21 cellular contexts compared by ENCODE assay signal in the genomic region with DNA sequence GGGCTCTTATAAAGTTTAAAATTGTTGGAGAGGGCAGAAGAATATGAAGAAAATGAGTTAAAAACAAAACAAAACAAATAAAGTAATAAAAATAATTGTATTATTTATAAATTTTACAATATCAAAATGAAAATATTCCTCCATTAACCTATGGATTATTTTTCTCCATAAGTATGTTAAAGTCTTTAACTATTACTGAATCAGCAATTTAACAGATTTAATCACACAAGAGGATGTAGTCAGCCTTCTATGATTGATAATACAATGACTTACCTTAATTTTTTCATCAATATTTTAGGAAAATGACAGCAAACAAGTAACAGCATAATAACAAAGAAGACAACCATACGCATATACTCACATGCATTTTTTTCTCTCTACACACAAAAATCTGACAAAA.
DNase-seq lines count a peak whose midpoint lies in the region; ATAC-seq, FAIRE-seq and TF ChIP-seq lines count a peak whose summit lies in the region.
"Had no signal": no experiment of that assay in that cellular context is flagged by ENCODE, and none has a peak within 500 bp of the region (broad histone marks: within the 10 kb centered on the region; RNA-seq: fewer than 3 reads in every experiment).

No MANE protein-coding gene starts in this region.

- FAIRE-seq in A549 (lab: Jason Lieb, UNC) (no peak), K562 (lab: Jason Lieb, UNC) (no peak), frontal cortex (lab: Jason Lieb, UNC) (peak; percentile 36), pancreas (lab: Jason Lieb, UNC) (peak; percentile 13)
- FAIRE-seq: D721Med, GM12891, GM19239 had no signal

- CTCF ChIA-PET in A549 (lab: Yijun Ruan, JAX) (no interaction called here), K562 (lab: Yijun Ruan, JAX; ENCODE audit: low intra/inter-chr PET ratio) (no interaction called here)

- WGBS in A549 (ENCODE audit: missing lambda C conversion rate): 78% methylated on average over 1 of the region's 1 CpG
- WGBS in K562 (ENCODE audit: insufficient coverage, low coverage, missing lambda C conversion rate): 8% methylated on average over 1 of the region's 1 CpG
- WGBS in pancreas, 2 donors: 82 to 89% methylated on average over 1 of the region's 1 CpG

- no peaks in the 10 kb centered on the region for H3K9me3 Mint-ChIP-seq in progenitor cell of endocrine pancreas (ENCODE audit: low read depth)

- no peaks in the 10 kb centered on the region for H3K4me1 Mint-ChIP-seq in progenitor cell of endocrine pancreas (ENCODE audit: low read depth)
- H3K4me1 Mint-ChIP-seq: B cell had no signal

- H2AFZ ChIP-seq in K562 (ENCODE audit: low read depth, low read length): no peak overlapping the region

- H3K4me3 ChIP-seq in A549: no peak overlapping the region
- H3K4me3 ChIP-seq in K562: no peak overlapping the region
- no peak overlapping the region for H3K4me3 ChIP-seq in pancreas
- H3K4me3 ChIP-seq: BLaER1 treated with 17β-estradiol and CSF1 and Interleukin-3, amounts not matched to agents 10 nM and 100 nM had no signal

- no peak overlapping the region for H3K9ac ChIP-seq in K562 (ENCODE audit: insufficient read depth in 1 of 2, low read depth in 2 of 2, low read length in 2 of 2)
- H3K9ac ChIP-seq: BLaER1 treated with 17β-estradiol and CSF1 and Interleukin-3, amounts not matched to agents 10 nM and 100 nM had no signal

- H3K9me3 ChIP-seq in A549 (no peaks in the 10 kb centered on the region), K562 (replicated peaks; ENCODE audit: control insufficient read depth, insufficient read depth, low read depth, low read length) (no peaks in the 10 kb centered on the region), pancreas (no peaks in the 10 kb centered on the region)
- H3K9me3 ChIP-seq: BLaER1 treated with 17β-estradiol and CSF1 and Interleukin-3, amounts not matched to agents 10 nM and 100 nM; Caco-2 had no signal

- no peaks in the 10 kb centered on the region for H3K79me2 ChIP-seq in K562 (ENCODE audit: control insufficient read depth, insufficient read depth, low read length)

- H3K36me3 Mint-ChIP-seq in progenitor cell of endocrine pancreas (ENCODE audit: insufficient read depth): no peaks in the 10 kb centered on the region
- H3K36me3 Mint-ChIP-seq: CD8-positive, alpha-beta T cell had no signal

- H3K4me1 ChIP-seq in A549 (no peaks in the 10 kb centered on the region), K562 (replicated peaks in 1 of 2; ENCODE audit: control insufficient read depth in 2 of 2, insufficient read depth in 2 of 2, low read length in 2 of 2) (no peaks in the 10 kb centered on the region), pancreas (no peaks in the 10 kb centered on the region)
- H3K4me1 ChIP-seq: Caco-2 had no signal

- H3K36me3 ChIP-seq in K562 (ENCODE audit: control insufficient read depth, insufficient read depth, low read length) (no peaks in the 10 kb centered on the region), pancreas (no peaks in the 10 kb centered on the region)
- H3K36me3 ChIP-seq: BLaER1 treated with 17β-estradiol and CSF1 and Interleukin-3, amounts not matched to agents 10 nM and 100 nM had no signal

- POLR2A ChIA-PET in A549 (lab: Yijun Ruan, JAX) (no interaction called here), K562 (lab: Yijun Ruan, JAX) (no interaction called here)

- H3K4me3 Mint-ChIP-seq in progenitor cell of endocrine pancreas (ENCODE audit: low read depth): no peak overlapping the region
- H3K4me3 Mint-ChIP-seq: B cell; CD4-positive, alpha-beta T cell; CD8-positive, alpha-beta T cell had no signal

- TF ChIP-seq EP300 in A549 (IDR thresholded peaks at IDR 0.05) (no peak), K562 (IDR thresholded peaks at IDR 0.05; ENCODE audit: low read length) (no peak)

- BruUV-seq in K562 (replicated peaks; lab: Mats Ljungman, UMichigan): no TSS peak

- TF ChIP-seq CTCF in A549 (IDR thresholded peaks at IDR 0.05) (no peak), K562 (IDR thresholded peaks at IDR 0.05 in 2 of 3, conservative IDR thresholded peaks at IDR 0.05 in 1 of 3; ENCODE audit: insufficient read depth in 2 of 3, low read depth in 1 of 3, low read length in 3 of 3) (no peak), pancreas (IDR thresholded peaks at IDR 0.05) (no peak), progenitor cell of endocrine pancreas (IDR thresholded peaks at IDR 0.05; ENCODE audit: unreplicated experiment) (no peak)

- no peak for TF ChIP-seq POLR2A in A549 (IDR thresholded peaks at IDR 0.05; ENCODE audit: low read length)
- no peak for TF ChIP-seq POLR2A in K562 (conservative IDR thresholded peaks at IDR 0.05)

- H3K27ac Mint-ChIP-seq in progenitor cell of endocrine pancreas: no peak overlapping the region
- H3K27ac Mint-ChIP-seq: B cell; CD4-positive, alpha-beta T cell; CD8-positive, alpha-beta T cell had no signal

- no peaks in the 10 kb centered on the region for H3K27me3 Mint-ChIP-seq in progenitor cell of endocrine pancreas
- H3K27me3 Mint-ChIP-seq: B cell; CD4-positive, alpha-beta T cell had no signal

- no peaks in the 10 kb centered on the region for H3K9me1 ChIP-seq in K562 (ENCODE audit: control insufficient read depth, insufficient read depth, low read length)

- in situ Hi-C loops in K562 (cut with MboI): no loop called here

- H3K4me2 ChIP-seq in A549 (no peak overlapping the region), K562 (ENCODE audit: insufficient read depth, low read length) (no peak overlapping the region)
- H3K4me2 ChIP-seq: BLaER1 treated with 17β-estradiol and CSF1 and Interleukin-3, amounts not matched to agents 10 nM and 100 nM had no signal

- H3K27ac ChIP-seq in A549 (no peak overlapping the region), K562 (ENCODE audit: extremely low read depth, low read depth, low read length) (no peak overlapping the region), pancreas (no peak overlapping the region)
- H3K27ac ChIP-seq: BLaER1 treated with 17β-estradiol and CSF1 and Interleukin-3, amounts not matched to agents 10 nM and 100 nM; C4-2B had no signal

- ATAC-seq in A549: no peak
- ATAC-seq in K562: no peak
- no peak for ATAC-seq in pancreas
- ATAC-seq: CD8-positive, alpha-beta T cell had no signal

- DNase-seq in A549 (ENCODE audit: low read depth in 1 of 2, low spot score in 1 of 2): no peak
- no peak for DNase-seq in K562 (ENCODE audit: extremely low read depth in 1 of 4, low spot score in 3 of 4)
- DNase-seq in frontal cortex (ENCODE audit: low spot score in 2 of 2): no peak
- DNase-seq in pancreas: no peak
- DNase-seq in dermis blood vessel endothelial cell: no peak
- no peak for DNase-seq in progenitor cell of endocrine pancreas (ENCODE audit: low spot score, unreplicated experiment)
- DNase-seq in pons (ENCODE audit: low spot score): no peak
- DNase-seq: 8988T; AML-193; Caco-2; Calu3; CD4-positive, alpha-beta T cell; CD8-positive, alpha-beta T cell; DMS79 treated with DMSO at 0.1 percent for 48 hours; GF-D8 had no signal

- H3K27me3 ChIP-seq in K562 (ENCODE audit: control insufficient read depth in 2 of 2, insufficient read depth in 2 of 2, low read length in 2 of 2): no peaks in the 10 kb centered on the region
- H3K27me3 ChIP-seq in pancreas: no peaks in the 10 kb centered on the region
- H3K27me3 ChIP-seq: BLaER1 treated with 17β-estradiol and CSF1 and Interleukin-3, amounts not matched to agents 10 nM and 100 nM had no signal

- H4K20me1 ChIP-seq in K562 (replicated peaks; ENCODE audit: control insufficient read depth, insufficient read depth, low read length): no peaks in the 10 kb centered on the region
- H4K20me1 ChIP-seq: BLaER1 treated with 17β-estradiol and CSF1 and Interleukin-3, amounts not matched to agents 10 nM and 100 nM had no signal

- intact Hi-C loops in K562 (cut with micrococcal nuclease) (no loop called here), pancreas (cut with DNase I) (no loop called here)

- TF ChIP-seq RAD21 in A549 (conservative IDR thresholded peaks at IDR 0.05 in 1 of 2, IDR thresholded peaks at IDR 0.05 in 1 of 2): no peak
- no peak for TF ChIP-seq RAD21 in K562 (CRISPR knock-in tag; conservative IDR thresholded peaks at IDR 0.05 in 1 of 2, IDR thresholded peaks at IDR 0.05 in 1 of 2)

TF ChIP-seq in A549, 52 proteins besides CTCF, POLR2A, EP300 and RAD21:
- TF ChIP-seq HOXB13 (CRISPR knock-in tag; IDR thresholded peaks at IDR 0.05; ENCODE audit: low read depth) (no peak), MAFK (IDR thresholded peaks at IDR 0.05; ENCODE audit: partially characterized antibody) (peak; percentile 32)

TF ChIP-seq in K562, 482 proteins besides CTCF, POLR2A, EP300 and RAD21:
- TF ChIP-seq HSF4 (CRISPR knock-in tag; IDR thresholded peaks at IDR 0.05; ENCODE audit: borderline replicate concordance) (no peak), C11orf30 (IDR thresholded peaks at IDR 0.05; ENCODE audit: low read depth) (peak; percentile 33; the same call in 1 of the 2 replicates), ZNF134 (CRISPR knock-in tag; conservative IDR thresholded peaks at IDR 0.05) (no peak), ZNF316 (IDR thresholded peaks at IDR 0.05) (peak; percentile 57), PURB (CRISPR knock-in tag; IDR thresholded peaks at IDR 0.05; ENCODE audit: low read depth) (no peak)
